ENCODE assay signal across 15 cellular contexts in genomic region chr10:86689146-86689545, GRCh38. TPM values are rescaled to one million over a fixed set of nuclear protein-coding genes. Genes with fewer than 3 reads are reported as not detected.
"Had no signal": no experiment of that assay in that cellular context is flagged by ENCODE, and none has a peak within 500 bp of the region (broad histone marks: within the 10 kb centered on the region; RNA-seq: fewer than 3 reads in every experiment).

No MANE protein-coding gene starts in this region.

- H3K9me3 ChIP-seq: prostate gland, thyroid gland had no signal

- H3K9me3 Mint-ChIP-seq: activated naive CD8-positive, alpha-beta T cell treated with anti-CD3 and anti-CD28 coated beads, Interleukin-2, amount 10 ng/mL, durations not matched to agents 7 days and 5 days; endodermal cell; immature natural killer cell; natural killer cell treated with Interleukin-12 subunit alpha and Interleukin-12 subunit beta and Interleukin-15 and Interleukin-18, amount 100 ng/mL, for 72 hours; stimulated activated effector memory CD8-positive, alpha-beta T cell treated with anti-CD3 and anti-CD28 coated beads, Interleukin-12 subunit alpha, Interleukin-12 subunit beta, amount 100 ng/mL, for 72 hours had no signal

- DNase-seq: activated CD4-positive, alpha-beta T cell treated with anti-CD3 and anti-CD28 coated beads, Interleukin-2, amount 50 U/mL, for 4 hours; activated naive CD4-positive, alpha-beta T cell; activated naive CD8-positive, alpha-beta T cell treated with anti-CD3 and anti-CD28 coated beads, Interleukin-2, amount 10 ng/mL, durations not matched to agents 7 days and 5 days; activated T-cell treated with anti-CD3 and anti-CD28 coated beads for 4 hours; endodermal cell; immature natural killer cell; mammary epithelial cell; thyroid gland had no signal

- H3K4me3 Mint-ChIP-seq: activated naive CD8-positive, alpha-beta T cell treated with anti-CD3 and anti-CD28 coated beads, Interleukin-2, amount 10 ng/mL, durations not matched to agents 7 days and 5 days; endodermal cell; natural killer cell treated with Interleukin-12 subunit alpha and Interleukin-12 subunit beta and Interleukin-15 and Interleukin-18, amount 100 ng/mL, for 72 hours; stimulated activated effector memory CD8-positive, alpha-beta T cell treated with anti-CD3 and anti-CD28 coated beads, Interleukin-12 subunit alpha, Interleukin-12 subunit beta, amount 100 ng/mL, for 72 hours had no signal

- H3K27me3 ChIP-seq: thyroid gland had no signal

- H3K27ac Mint-ChIP-seq: activated naive CD8-positive, alpha-beta T cell treated with anti-CD3 and anti-CD28 coated beads, Interleukin-2, amount 10 ng/mL, durations not matched to agents 7 days and 5 days; endodermal cell; immature natural killer cell; natural killer cell treated with Interleukin-12 subunit alpha and Interleukin-12 subunit beta and Interleukin-15 and Interleukin-18, amount 100 ng/mL, for 72 hours; stimulated activated effector memory CD8-positive, alpha-beta T cell treated with anti-CD3 and anti-CD28 coated beads, Interleukin-12 subunit alpha, Interleukin-12 subunit beta, amount 100 ng/mL, for 72 hours had no signal

- H3K36me3 ChIP-seq: prostate gland, thyroid gland had no signal

- H3K36me3 Mint-ChIP-seq: activated naive CD8-positive, alpha-beta T cell treated with anti-CD3 and anti-CD28 coated beads, Interleukin-2, amount 10 ng/mL, durations not matched to agents 7 days and 5 days; immature natural killer cell; natural killer cell treated with Interleukin-12 subunit alpha and Interleukin-12 subunit beta and Interleukin-15 and Interleukin-18, amount 100 ng/mL, for 72 hours; stimulated activated effector memory CD8-positive, alpha-beta T cell treated with anti-CD3 and anti-CD28 coated beads, Interleukin-12 subunit alpha, Interleukin-12 subunit beta, amount 100 ng/mL, for 72 hours had no signal

- ATAC-seq: natural killer cell treated with Interleukin-12 subunit alpha and Interleukin-12 subunit beta and Interleukin-15 and Interleukin-18, amount 100 ng/mL, for 72 hours; stimulated activated effector memory CD8-positive, alpha-beta T cell treated with anti-CD3 and anti-CD28 coated beads, Interleukin-12 subunit alpha, Interleukin-12 subunit beta, amount 100 ng/mL, for 72 hours had no signal

- H3K27me3 Mint-ChIP-seq: activated naive CD8-positive, alpha-beta T cell treated with anti-CD3 and anti-CD28 coated beads, Interleukin-2, amount 10 ng/mL, durations not matched to agents 7 days and 5 days had no signal

- H3K4me3 ChIP-seq: prostate gland, thyroid gland had no signal

- H3K4me1 ChIP-seq: prostate gland had no signal

- H3K27ac ChIP-seq: prostate gland, thyroid gland had no signal

RNA-seq across cellular contexts. Expression of gene LDB3, which starts 20.8 kb away (rescaled TPM):
- total RNA-seq: activated naive CD8-positive, alpha-beta T cell treated with anti-CD3 and anti-CD28 coated beads, Interleukin-2, amount 10 ng/mL, durations not matched to agents 7 days and 5 days; dermis microvascular lymphatic vessel endothelial cell; epithelial cell of proximal tubule; glomerular endothelial cell; mammary epithelial cell; natural killer cell treated with Interleukin-12 subunit alpha and Interleukin-12 subunit beta and Interleukin-15 and Interleukin-18, amount 100 ng/mL, for 72 hours had no signal
- polyA plus RNA-seq: mammary epithelial cell had no signal

RNA-seq across cellular contexts. Expression of gene OPN4, which starts 34.8 kb away (rescaled TPM):
- total RNA-seq: activated naive CD8-positive, alpha-beta T cell treated with anti-CD3 and anti-CD28 coated beads, Interleukin-2, amount 10 ng/mL, durations not matched to agents 7 days and 5 days; dermis microvascular lymphatic vessel endothelial cell; endodermal cell; epithelial cell of proximal tubule; glomerular endothelial cell; mammary epithelial cell; mucosa of gallbladder; natural killer cell treated with Interleukin-12 subunit alpha and Interleukin-12 subunit beta and Interleukin-15 and Interleukin-18, amount 100 ng/mL, for 72 hours; prostate gland had no signal
- polyA plus RNA-seq: immature natural killer cell, mammary epithelial cell had no signal
